ENCODE assay signal across 22 cellular contexts in genomic region chrX:17531500-17531899, GRCh38.
"Had no signal": no experiment of that assay in that cellular context is flagged by ENCODE, and none has a peak within 500 bp of the region (broad histone marks: within the 10 kb centered on the region; RNA-seq: fewer than 3 reads in every experiment).

No MANE protein-coding gene starts in this region.

- H3K27ac ChIP-seq: heart right ventricle, prostate gland, upper lobe of right lung had no signal

- DNase-seq: activated B cell treated with CpG ODN at 0.5 μM for 24 hours; activated CD4-positive, alpha-beta T cell treated with anti-CD3 and anti-CD28 coated beads for 36 hours; activated CD4-positive, alpha-beta T cell treated with anti-CD3 and anti-CD28 coated beads, Interleukin-2, amount 50 U/mL, for 4 hours; activated effector memory CD4-positive, alpha-beta T cell treated with anti-CD3 and anti-CD28 coated beads, Interleukin-2, amount 50 U/mL, for 16 hours; activated naive CD4-positive, alpha-beta T cell treated with anti-CD3 and anti-CD28 coated beads, Interleukin-2, amount 10 ng/mL, durations not matched to agents 7 days and 5 days; activated T-cell treated with anti-CD3 and anti-CD28 coated beads, Interleukin-2, amount 50 U/mL, for 72 hours; amygdala; cerebellar nuclear complex; cortex of kidney; foreskin fibroblast; heart right ventricle; kidney; naive B cell; occipital lobe; stimulated activated CD4-positive, alpha-beta T cell treated with anti-CD3 and anti-CD28 coated beads, Interleukin-4, amount 100 ng/mL, for 24 hours; stimulated activated naive CD4-positive, alpha-beta T cell treated with Interleukin-2 at 50 U/mL for 16 hours; T-helper 1 cell; upper lobe of right lung had no signal

- H3K9me3 Mint-ChIP-seq: activated B cell treated with CpG ODN at 0.5 μM for 24 hours; activated naive CD4-positive, alpha-beta T cell treated with anti-CD3 and anti-CD28 coated beads, Interleukin-2, amount 10 ng/mL, durations not matched to agents 7 days and 5 days; activated T-cell treated with anti-CD3 and anti-CD28 coated beads, Interleukin-2, amount 50 U/mL, for 72 hours; neural crest cell had no signal

- H3K4me3 Mint-ChIP-seq: activated B cell treated with CpG ODN at 0.5 μM for 24 hours; activated CD4-positive, alpha-beta T cell treated with anti-CD3 and anti-CD28 coated beads for 36 hours; activated naive CD4-positive, alpha-beta T cell treated with anti-CD3 and anti-CD28 coated beads, Interleukin-2, amount 10 ng/mL, durations not matched to agents 7 days and 5 days; activated T-cell treated with anti-CD3 and anti-CD28 coated beads, Interleukin-2, amount 50 U/mL, for 72 hours; naive B cell; neural crest cell had no signal

- H3K27ac Mint-ChIP-seq: activated B cell treated with CpG ODN at 0.5 μM for 24 hours; activated CD4-positive, alpha-beta T cell treated with anti-CD3 and anti-CD28 coated beads for 36 hours; activated naive CD4-positive, alpha-beta T cell treated with anti-CD3 and anti-CD28 coated beads, Interleukin-2, amount 10 ng/mL, durations not matched to agents 7 days and 5 days; activated T-cell treated with anti-CD3 and anti-CD28 coated beads, Interleukin-2, amount 50 U/mL, for 72 hours had no signal

- H3K27me3 ChIP-seq: upper lobe of right lung had no signal

- H3K4me1 Mint-ChIP-seq: activated B cell treated with CpG ODN at 0.5 μM for 24 hours had no signal

- ATAC-seq: activated CD4-positive, alpha-beta T cell treated with anti-CD3 and anti-CD28 coated beads for 36 hours; activated T-cell treated with anti-CD3 and anti-CD28 coated beads, Interleukin-2, amount 50 U/mL, for 72 hours; heart right ventricle; left lobe of liver; upper lobe of right lung had no signal

- H3K9me3 ChIP-seq: heart right ventricle, prostate gland, upper lobe of right lung had no signal

- H3K27me3 Mint-ChIP-seq: activated B cell treated with CpG ODN at 0.5 μM for 24 hours; activated CD4-positive, alpha-beta T cell treated with anti-CD3 and anti-CD28 coated beads for 36 hours; activated naive CD4-positive, alpha-beta T cell treated with anti-CD3 and anti-CD28 coated beads, Interleukin-2, amount 10 ng/mL, durations not matched to agents 7 days and 5 days had no signal

- H3K36me3 Mint-ChIP-seq: activated naive CD4-positive, alpha-beta T cell treated with anti-CD3 and anti-CD28 coated beads, Interleukin-2, amount 10 ng/mL, durations not matched to agents 7 days and 5 days; naive B cell had no signal

- H3K4me1 ChIP-seq: prostate gland had no signal

- H3K4me3 ChIP-seq: heart right ventricle, lung, prostate gland, upper lobe of right lung had no signal

- H3K36me3 ChIP-seq: heart right ventricle, prostate gland, upper lobe of right lung had no signal
